In the genomic region with DNA sequence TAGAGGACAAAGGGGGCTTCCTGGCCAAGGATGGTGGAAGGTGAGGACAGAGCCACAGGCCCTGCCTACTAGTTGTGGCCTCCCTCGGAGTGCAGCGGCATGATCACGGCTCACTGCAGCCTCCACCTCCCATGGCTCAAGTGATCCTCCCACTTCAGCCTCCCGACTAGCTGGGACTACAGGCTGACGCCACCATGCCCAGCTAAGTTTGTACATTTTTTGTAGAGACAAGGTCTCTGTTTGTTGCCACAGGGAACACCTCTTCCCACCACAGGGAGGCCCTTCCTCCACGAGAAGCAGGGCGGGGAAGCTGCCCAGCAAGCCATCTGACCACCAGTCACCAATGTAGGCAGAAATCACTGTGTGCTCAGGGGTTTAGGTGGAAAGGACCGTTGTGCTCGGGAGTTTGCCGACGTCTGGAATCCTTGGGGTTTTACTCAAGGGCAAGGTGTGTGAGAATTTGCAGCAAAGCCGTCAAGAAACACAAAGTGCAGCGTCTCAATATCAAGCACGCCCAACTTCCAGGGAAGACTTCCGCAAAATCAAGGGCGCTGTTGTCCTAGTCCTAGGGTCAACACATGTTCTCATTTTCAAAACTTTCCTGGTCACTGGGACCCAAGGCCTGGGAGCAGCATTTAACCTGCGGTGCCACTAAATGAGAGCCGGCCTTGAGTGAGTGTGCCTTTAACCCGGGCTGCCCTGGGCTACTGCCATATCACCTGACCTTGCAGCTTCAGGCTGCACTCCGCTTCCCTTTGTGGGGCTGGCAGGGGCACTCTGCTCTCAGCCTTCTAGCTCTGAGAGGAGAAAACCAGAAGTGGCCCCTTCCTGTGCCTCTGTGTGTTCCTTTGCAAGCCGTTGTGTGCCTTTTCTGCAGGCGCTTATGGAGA, we compare ENCODE assay signal across 11 cellular contexts.
A peak's percentile ranks its signal among the peaks of the same experiment; 100 is the strongest.
DNase-seq lines count a peak whose midpoint lies in the region; ATAC-seq and TF ChIP-seq lines count a peak whose summit lies in the region.
"Had no signal": no experiment of that assay in that cellular context is flagged by ENCODE, and none has a peak within 500 bp of the region (broad histone marks: within the 10 kb centered on the region; RNA-seq: fewer than 3 reads in every experiment).

No MANE protein-coding gene starts in this region.

- H3K4me3 ChIP-seq in left lung = no peak overlapping the region
- H3K4me3 ChIP-seq in thoracic aorta = no peak overlapping the region

- no peaks in the 10 kb centered on the region for H3K9me3 Mint-ChIP-seq in glutamatergic neuron (ENCODE audit: unreplicated experiment)

- peak; percentile 50 for ATAC-seq in HG02678 (IDR thresholded peaks at IDR 0.05; ENCODE audit: unreplicated experiment)
- peak; percentile 46 for ATAC-seq in T-helper 17 cell
- ATAC-seq in left lung = peak; percentile 24
- no peak for ATAC-seq in thoracic aorta (ENCODE audit: insufficient number of reproducible peaks, low FRiP score, low read depth)
- ATAC-seq in GM19395 (IDR thresholded peaks at IDR 0.05; ENCODE audit: unreplicated experiment) = no peak
- no peak for ATAC-seq in HG03196 (IDR thresholded peaks at IDR 0.05; ENCODE audit: unreplicated experiment)

- H3K4me3 Mint-ChIP-seq in T-helper 17 cell = no peak overlapping the region
- H3K4me3 Mint-ChIP-seq in glutamatergic neuron (ENCODE audit: unreplicated experiment) = no peak overlapping the region
- H3K4me3 Mint-ChIP-seq: activated naive CD8-positive, alpha-beta T cell had no signal

- H3K27me3 ChIP-seq in left lung (no peaks in the 10 kb centered on the region), thoracic aorta (replicated peaks; ENCODE audit: insufficient read depth) (no peaks in the 10 kb centered on the region)

- H3K27ac ChIP-seq in left lung (peak overlapping the region; percentile 64 to 65), thoracic aorta (peak overlapping the region; percentile 16)

- intact Hi-C loops in left lung (cut with DNase I) = no loop called here

- H3K27ac Mint-ChIP-seq in T-helper 17 cell (no peak overlapping the region), glutamatergic neuron (ENCODE audit: unreplicated experiment) (no peak overlapping the region)
- H3K27ac Mint-ChIP-seq: activated naive CD8-positive, alpha-beta T cell had no signal

- H3K36me3 Mint-ChIP-seq in T-helper 17 cell (ENCODE audit: low read depth) (no peaks in the 10 kb centered on the region), glutamatergic neuron (ENCODE audit: unreplicated experiment) (no peaks in the 10 kb centered on the region)

- H3K9me3 ChIP-seq in T-helper 17 cell (ENCODE audit: control insufficient read depth, low read length, poor library complexity, severe bottlenecking) (no peaks in the 10 kb centered on the region), left lung (no peaks in the 10 kb centered on the region), thoracic aorta (no peaks in the 10 kb centered on the region)

- TF ChIP-seq CTCF in left lung (IDR thresholded peaks at IDR 0.05) (no peak), thoracic aorta (IDR thresholded peaks at IDR 0.05) (no peak), glutamatergic neuron (IDR thresholded peaks at IDR 0.05; ENCODE audit: partially characterized antibody, unreplicated experiment) (no peak)

- DNase-seq in T-helper 17 cell (no peak), left lung (no peak), thoracic aorta (ENCODE audit: low spot score) (no peak), glutamatergic neuron (no peak), NCI-H2081 treated with DMSO at 0.1 percent for 48 hours (lab: John Stamatoyannopoulos, UW) (no peak)
- DNase-seq: activated CD4-positive, alpha-beta T cell treated with anti-CD3 and anti-CD28 coated beads for 1 hour; effector CD8-positive, alpha-beta T cell had no signal

- no peaks in the 10 kb centered on the region for H3K36me3 ChIP-seq in left lung
- no peaks in the 10 kb centered on the region for H3K36me3 ChIP-seq in thoracic aorta

- peaks cover 13% of the 10 kb centered on the region for H3K4me1 Mint-ChIP-seq in T-helper 17 cell
- peaks cover 29% of the 10 kb centered on the region for H3K4me1 Mint-ChIP-seq in glutamatergic neuron (ENCODE audit: low read depth, unreplicated experiment)

- no peaks in the 10 kb centered on the region for H3K27me3 Mint-ChIP-seq in T-helper 17 cell
- no peaks in the 10 kb centered on the region for H3K27me3 Mint-ChIP-seq in glutamatergic neuron (ENCODE audit: unreplicated experiment)
- H3K27me3 Mint-ChIP-seq: activated naive CD8-positive, alpha-beta T cell had no signal

- H3K4me1 ChIP-seq in left lung (peaks cover 35 to 87% of the 10 kb centered on the region in 2 donors), thoracic aorta (ENCODE audit: control insufficient read depth in 1 of 2, low read depth in 2 of 2) (peaks cover 32 to 78% of the 10 kb centered on the region in 2 donors)

Comparison
In these comparisons a context has a peak if more than half of its experiments do, and no peak if none do; other contexts are left out.
1. ATAC-seq: peak in HG02678 (single experiment), T-helper 17 cell (single experiment) and left lung (single experiment); none in thoracic aorta (single experiment), GM19395 (single experiment) and HG03196 (single experiment).